8 cellular contexts compared by ENCODE assay signal in the genomic region with DNA sequence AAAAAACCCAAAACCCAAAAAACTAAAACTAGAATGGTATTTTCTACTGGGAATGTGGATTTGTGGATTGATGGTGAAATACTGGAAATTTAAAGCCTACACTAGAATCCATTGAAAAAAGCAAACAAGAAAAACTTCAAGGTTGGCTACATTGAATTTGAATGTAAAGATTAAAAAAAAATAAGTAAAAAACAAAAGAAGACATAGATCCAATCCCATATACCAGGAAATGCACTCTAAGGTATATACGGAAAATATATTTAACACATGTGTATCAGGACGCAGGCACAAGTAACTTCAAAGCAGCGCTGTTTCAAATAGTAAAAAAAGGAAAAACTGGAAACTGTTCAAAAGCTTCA. TPM values are rescaled to one million over a fixed set of nuclear protein-coding genes. Genes with fewer than 3 reads are reported as not detected.
DNase-seq lines count a peak whose midpoint lies in the region; ATAC-seq and TF ChIP-seq lines count a peak whose summit lies in the region.

No MANE protein-coding gene starts in this region.

- H3K27me3 ChIP-seq in BLaER1: no peaks in the 10 kb centered on the region

- peak overlapping the region; percentile 93 for H3K27ac Mint-ChIP-seq in effector memory CD8-positive, alpha-beta T cell
- no peak overlapping the region for H3K27ac Mint-ChIP-seq in nephron progenitor cell

- no peaks in the 10 kb centered on the region for H4K20me1 ChIP-seq in BLaER1

- TF ChIP-seq CTCF in NB4 (IDR thresholded peaks at IDR 0.05; ENCODE audit: low read depth, low read length): no peak
- no peak for TF ChIP-seq CTCF in nephron progenitor cell (IDR thresholded peaks at IDR 0.05)

- peak overlapping the region; percentile 96 to 98 for H3K4me3 Mint-ChIP-seq in effector memory CD8-positive, alpha-beta T cell
- peak overlapping the region; percentile 98 for H3K4me3 Mint-ChIP-seq in nephron progenitor cell

- H3K27me3 Mint-ChIP-seq in effector memory CD8-positive, alpha-beta T cell: no peaks in the 10 kb centered on the region
- peaks cover 7% of the 10 kb centered on the region for H3K27me3 Mint-ChIP-seq in nephron progenitor cell (ENCODE audit: low read depth, poor library complexity)

- H3K27ac ChIP-seq in BLaER1: peak overlapping the region; percentile 60; the same call in 1 of the 2 replicates

- peaks cover 8% of the 10 kb centered on the region for H3K36me3 Mint-ChIP-seq in effector memory CD8-positive, alpha-beta T cell (ENCODE audit: insufficient read depth)
- no peaks in the 10 kb centered on the region for H3K36me3 Mint-ChIP-seq in nephron progenitor cell (ENCODE audit: low read depth)

- peak overlapping the region; percentile 75 for H3K4me2 ChIP-seq in BLaER1

- H3K4me1 ChIP-seq in BLaER1: peaks cover 22% of the 10 kb centered on the region

- no peaks in the 10 kb centered on the region for H3K9me3 Mint-ChIP-seq in effector memory CD8-positive, alpha-beta T cell
- H3K9me3 Mint-ChIP-seq in nephron progenitor cell: peaks cover 3% of the 10 kb centered on the region

- peaks cover 17 to 27% of the 10 kb centered on the region in 2 donors for H3K4me1 Mint-ChIP-seq in effector memory CD8-positive, alpha-beta T cell (ENCODE audit: low read depth in 2 of 2)
- peaks cover 24% of the 10 kb centered on the region for H3K4me1 Mint-ChIP-seq in nephron progenitor cell

- H3K9me3 ChIP-seq in BLaER1: no peaks in the 10 kb centered on the region

- H3K9ac ChIP-seq in BLaER1: peak overlapping the region; percentile 73

- no peak for TF ChIP-seq POLR2A in NB4 (IDR thresholded peaks at IDR 0.05; ENCODE audit: extremely low read depth, insufficient read length)

- no peaks in the 10 kb centered on the region for H3K36me3 ChIP-seq in BLaER1

- H3K4me3 ChIP-seq in BLaER1 (peak overlapping the region; percentile 81), NB4 (ENCODE audit: low read depth, low read length) (peak overlapping the region; percentile 79)

- DNase-seq in NB4 (ENCODE audit: low read depth): no peak
- no peak for DNase-seq in effector memory CD8-positive, alpha-beta T cell
- no peak for DNase-seq in nephron progenitor cell
- DNase-seq in dermis blood vessel endothelial cell: no peak

- no peak for ATAC-seq in effector memory CD8-positive, alpha-beta T cell (replicated peaks)
- ATAC-seq in GM19395 (IDR thresholded peaks at IDR 0.05; ENCODE audit: unreplicated experiment): no peak
- no peak for ATAC-seq in GM18498 (IDR thresholded peaks at IDR 0.05; ENCODE audit: unreplicated experiment)
- no peak for ATAC-seq in HG02852 (IDR thresholded peaks at IDR 0.05; ENCODE audit: unreplicated experiment)

RNA-seq across cellular contexts. Expression of a gene that starts 0.8 kb away (rescaled TPM):
- total RNA-seq in dermis blood vessel endothelial cell: 13.1 and 15.4 TPM in 2 replicates

RNA-seq across cellular contexts. Expression of a gene that starts 19.4 kb away (rescaled TPM):
- total RNA-seq in dermis blood vessel endothelial cell: 5.8 and 8.8 TPM in 2 replicates
